1 cellular context compared by ENCODE assay signal in the genomic region with DNA sequence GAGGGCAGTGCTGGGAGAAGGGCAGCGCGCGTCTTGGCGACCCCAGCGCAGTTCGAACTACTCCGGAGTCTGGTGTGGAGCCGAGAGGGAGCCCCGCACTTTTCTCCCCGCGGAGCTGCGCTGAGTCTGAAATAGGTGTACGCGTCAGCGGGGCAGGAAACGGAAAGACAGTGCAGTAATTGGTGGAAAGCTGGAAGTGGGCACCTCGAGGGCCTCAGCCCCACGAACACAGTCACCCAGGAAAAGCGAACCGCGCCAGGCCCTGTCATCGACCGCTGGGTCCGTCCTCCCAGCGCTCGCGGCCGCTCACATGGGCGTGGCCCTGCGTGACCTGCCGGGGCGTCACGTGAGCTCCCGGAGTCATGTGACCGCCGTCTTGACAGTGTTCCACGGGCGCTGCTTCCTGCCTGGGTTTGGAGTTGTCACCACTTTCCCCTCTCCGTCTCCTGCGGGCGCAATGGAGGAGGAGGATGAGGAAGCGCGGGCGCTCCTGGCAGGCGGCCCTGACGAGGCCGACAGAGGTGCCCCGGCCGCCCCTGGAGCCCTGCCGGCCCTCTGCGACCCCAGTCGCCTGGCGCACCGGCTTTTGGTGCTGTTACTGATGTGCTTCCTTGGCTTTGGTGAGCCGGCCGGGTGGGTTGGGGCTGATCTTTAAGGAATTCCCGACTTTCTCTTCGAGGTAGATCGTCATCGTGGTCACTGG.
TF ChIP-seq lines count a peak whose summit lies in the region.

A gene with protein sequence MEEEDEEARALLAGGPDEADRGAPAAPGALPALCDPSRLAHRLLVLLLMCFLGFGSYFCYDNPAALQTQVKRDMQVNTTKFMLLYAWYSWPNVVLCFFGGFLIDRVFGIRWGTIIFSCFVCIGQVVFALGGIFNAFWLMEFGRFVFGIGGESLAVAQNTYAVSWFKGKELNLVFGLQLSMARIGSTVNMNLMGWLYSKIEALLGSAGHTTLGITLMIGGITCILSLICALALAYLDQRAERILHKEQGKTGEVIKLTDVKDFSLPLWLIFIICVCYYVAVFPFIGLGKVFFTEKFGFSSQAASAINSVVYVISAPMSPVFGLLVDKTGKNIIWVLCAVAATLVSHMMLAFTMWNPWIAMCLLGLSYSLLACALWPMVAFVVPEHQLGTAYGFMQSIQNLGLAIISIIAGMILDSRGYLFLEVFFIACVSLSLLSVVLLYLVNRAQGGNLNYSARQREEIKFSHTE (plus strand): TSS at position 359 of the 703 bp plus-strand sequence. CDS start 99 bp downstream, at position 458.

TF ChIP-seq in K562, 482 proteins besides CTCF, POLR2A, EP300 and RAD21 (continued from another document and continues in another):
- TF ChIP-seq, protein P1, sequence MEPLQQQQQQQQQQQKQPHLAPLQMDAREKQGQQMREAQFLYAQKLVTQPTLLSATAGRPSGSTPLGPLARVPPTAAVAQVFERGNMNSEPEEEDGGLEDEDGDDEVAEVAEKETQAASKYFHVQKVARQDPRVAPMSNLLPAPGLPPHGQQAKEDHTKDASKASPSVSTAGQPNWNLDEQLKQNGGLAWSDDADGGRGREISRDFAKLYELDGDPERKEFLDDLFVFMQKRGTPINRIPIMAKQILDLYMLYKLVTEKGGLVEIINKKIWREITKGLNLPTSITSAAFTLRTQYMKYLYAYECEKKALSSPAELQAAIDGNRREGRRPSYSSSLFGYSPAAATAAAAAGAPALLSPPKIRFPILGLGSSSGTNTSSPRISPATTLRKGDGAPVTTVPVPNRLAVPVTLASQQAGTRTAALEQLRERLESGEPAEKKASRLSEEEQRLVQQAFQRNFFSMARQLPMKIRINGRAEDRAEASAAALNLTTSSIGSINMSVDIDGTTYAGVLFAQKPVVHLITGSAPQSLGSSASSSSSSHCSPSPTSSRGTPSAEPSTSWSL (CRISPR knock-in tag; IDR thresholded peaks at IDR 0.05; ENCODE audit: borderline replicate concordance), result no peak
- TF ChIP-seq ZNF551 (CRISPR knock-in tag; IDR thresholded peaks at IDR 0.05) (no peak), POLR2AphosphoS2 (IDR thresholded peaks at IDR 0.05; ENCODE audit: low read length) (no peak), ZNF23 (CRISPR knock-in tag; IDR thresholded peaks at IDR 0.05) (no peak), MCM7 (IDR thresholded peaks at IDR 0.05) (no peak), ZNF696 (CRISPR knock-in tag; conservative IDR thresholded peaks at IDR 0.05) (no peak), MIER1 (IDR thresholded peaks at IDR 0.05; ENCODE audit: low read depth) (no peak), SMAD3 (CRISPR knock-in tag; conservative IDR thresholded peaks at IDR 0.05) (no peak), HNRNPH1 (optimal IDR thresholded peaks at IDR 0.05; ENCODE audit: low read depth, low read length) (no peak), ARNT (IDR thresholded peaks at IDR 0.05) (no peak), CREB1 (IDR thresholded peaks at IDR 0.05) (peak; percentile 54), CREB1 (CRISPR knock-in tag; IDR thresholded peaks at IDR 0.05) (peak; percentile 35; the same call in 1 of the 2 replicates), ZNF384 (IDR thresholded peaks at IDR 0.05; ENCODE audit: low read depth, low read length) (no peak), SAFB2 (IDR thresholded peaks at IDR 0.05; ENCODE audit: borderline replicate concordance, low read depth, low read length, severe bottlenecking) (no peak), CBX1 (IDR thresholded peaks at IDR 0.05; ENCODE audit: low read depth) (peak; percentile 78; the same call in 1 of the 2 replicates), GATAD2A (IDR thresholded peaks at IDR 0.05) (no peak), TSC22D4 (tag; IDR thresholded peaks at IDR 0.05) (no peak), ZNF436 (CRISPR knock-in tag; IDR thresholded peaks at IDR 0.05) (no peak), POU5F1 (IDR thresholded peaks at IDR 0.05; ENCODE audit: borderline replicate concordance, low read depth, low read length, partially characterized antibody) (no peak), POLR3G (IDR thresholded peaks at IDR 0.05; ENCODE audit: extremely low read depth, insufficient read length, insufficient replicate concordance) (no peak), HNRNPLL (IDR thresholded peaks at IDR 0.05; ENCODE audit: low read depth, low read length, poor library complexity, severe bottlenecking) (no peak)
- TF ChIP-seq, protein P2, sequence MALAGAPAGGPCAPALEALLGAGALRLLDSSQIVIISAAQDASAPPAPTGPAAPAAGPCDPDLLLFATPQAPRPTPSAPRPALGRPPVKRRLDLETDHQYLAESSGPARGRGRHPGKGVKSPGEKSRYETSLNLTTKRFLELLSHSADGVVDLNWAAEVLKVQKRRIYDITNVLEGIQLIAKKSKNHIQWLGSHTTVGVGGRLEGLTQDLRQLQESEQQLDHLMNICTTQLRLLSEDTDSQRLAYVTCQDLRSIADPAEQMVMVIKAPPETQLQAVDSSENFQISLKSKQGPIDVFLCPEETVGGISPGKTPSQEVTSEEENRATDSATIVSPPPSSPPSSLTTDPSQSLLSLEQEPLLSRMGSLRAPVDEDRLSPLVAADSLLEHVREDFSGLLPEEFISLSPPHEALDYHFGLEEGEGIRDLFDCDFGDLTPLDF (CRISPR knock-in tag; IDR thresholded peaks at IDR 0.05), result no peak
- TF ChIP-seq, protein P3, sequence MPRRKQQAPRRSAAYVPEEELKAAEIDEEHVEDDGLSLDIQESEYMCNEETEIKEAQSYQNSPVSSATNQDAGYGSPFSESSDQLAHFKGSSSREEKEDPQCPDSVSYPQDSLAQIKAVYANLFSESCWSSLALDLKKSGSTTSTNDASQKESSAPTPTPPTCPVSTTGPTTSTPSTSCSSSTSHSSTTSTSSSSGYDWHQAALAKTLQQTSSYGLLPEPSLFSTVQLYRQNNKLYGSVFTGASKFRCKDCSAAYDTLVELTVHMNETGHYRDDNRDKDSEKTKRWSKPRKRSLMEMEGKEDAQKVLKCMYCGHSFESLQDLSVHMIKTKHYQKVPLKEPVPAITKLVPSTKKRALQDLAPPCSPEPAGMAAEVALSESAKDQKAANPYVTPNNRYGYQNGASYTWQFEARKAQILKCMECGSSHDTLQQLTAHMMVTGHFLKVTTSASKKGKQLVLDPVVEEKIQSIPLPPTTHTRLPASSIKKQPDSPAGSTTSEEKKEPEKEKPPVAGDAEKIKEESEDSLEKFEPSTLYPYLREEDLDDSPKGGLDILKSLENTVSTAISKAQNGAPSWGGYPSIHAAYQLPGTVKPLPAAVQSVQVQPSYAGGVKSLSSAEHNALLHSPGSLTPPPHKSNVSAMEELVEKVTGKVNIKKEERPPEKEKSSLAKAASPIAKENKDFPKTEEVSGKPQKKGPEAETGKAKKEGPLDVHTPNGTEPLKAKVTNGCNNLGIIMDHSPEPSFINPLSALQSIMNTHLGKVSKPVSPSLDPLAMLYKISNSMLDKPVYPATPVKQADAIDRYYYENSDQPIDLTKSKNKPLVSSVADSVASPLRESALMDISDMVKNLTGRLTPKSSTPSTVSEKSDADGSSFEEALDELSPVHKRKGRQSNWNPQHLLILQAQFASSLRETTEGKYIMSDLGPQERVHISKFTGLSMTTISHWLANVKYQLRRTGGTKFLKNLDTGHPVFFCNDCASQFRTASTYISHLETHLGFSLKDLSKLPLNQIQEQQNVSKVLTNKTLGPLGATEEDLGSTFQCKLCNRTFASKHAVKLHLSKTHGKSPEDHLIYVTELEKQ (CRISPR knock-in tag; IDR thresholded peaks at IDR 0.05), result no peak
- TF ChIP-seq, protein P4, sequence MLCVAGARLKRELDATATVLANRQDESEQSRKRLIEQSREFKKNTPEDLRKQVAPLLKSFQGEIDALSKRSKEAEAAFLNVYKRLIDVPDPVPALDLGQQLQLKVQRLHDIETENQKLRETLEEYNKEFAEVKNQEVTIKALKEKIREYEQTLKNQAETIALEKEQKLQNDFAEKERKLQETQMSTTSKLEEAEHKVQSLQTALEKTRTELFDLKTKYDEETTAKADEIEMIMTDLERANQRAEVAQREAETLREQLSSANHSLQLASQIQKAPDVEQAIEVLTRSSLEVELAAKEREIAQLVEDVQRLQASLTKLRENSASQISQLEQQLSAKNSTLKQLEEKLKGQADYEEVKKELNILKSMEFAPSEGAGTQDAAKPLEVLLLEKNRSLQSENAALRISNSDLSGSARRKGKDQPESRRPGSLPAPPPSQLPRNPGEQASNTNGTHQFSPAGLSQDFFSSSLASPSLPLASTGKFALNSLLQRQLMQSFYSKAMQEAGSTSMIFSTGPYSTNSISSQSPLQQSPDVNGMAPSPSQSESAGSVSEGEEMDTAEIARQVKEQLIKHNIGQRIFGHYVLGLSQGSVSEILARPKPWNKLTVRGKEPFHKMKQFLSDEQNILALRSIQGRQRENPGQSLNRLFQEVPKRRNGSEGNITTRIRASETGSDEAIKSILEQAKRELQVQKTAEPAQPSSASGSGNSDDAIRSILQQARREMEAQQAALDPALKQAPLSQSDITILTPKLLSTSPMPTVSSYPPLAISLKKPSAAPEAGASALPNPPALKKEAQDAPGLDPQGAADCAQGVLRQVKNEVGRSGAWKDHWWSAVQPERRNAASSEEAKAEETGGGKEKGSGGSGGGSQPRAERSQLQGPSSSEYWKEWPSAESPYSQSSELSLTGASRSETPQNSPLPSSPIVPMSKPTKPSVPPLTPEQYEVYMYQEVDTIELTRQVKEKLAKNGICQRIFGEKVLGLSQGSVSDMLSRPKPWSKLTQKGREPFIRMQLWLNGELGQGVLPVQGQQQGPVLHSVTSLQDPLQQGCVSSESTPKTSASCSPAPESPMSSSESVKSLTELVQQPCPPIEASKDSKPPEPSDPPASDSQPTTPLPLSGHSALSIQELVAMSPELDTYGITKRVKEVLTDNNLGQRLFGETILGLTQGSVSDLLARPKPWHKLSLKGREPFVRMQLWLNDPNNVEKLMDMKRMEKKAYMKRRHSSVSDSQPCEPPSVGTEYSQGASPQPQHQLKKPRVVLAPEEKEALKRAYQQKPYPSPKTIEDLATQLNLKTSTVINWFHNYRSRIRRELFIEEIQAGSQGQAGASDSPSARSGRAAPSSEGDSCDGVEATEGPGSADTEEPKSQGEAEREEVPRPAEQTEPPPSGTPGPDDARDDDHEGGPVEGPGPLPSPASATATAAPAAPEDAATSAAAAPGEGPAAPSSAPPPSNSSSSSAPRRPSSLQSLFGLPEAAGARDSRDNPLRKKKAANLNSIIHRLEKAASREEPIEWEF (CRISPR knock-in tag; IDR thresholded peaks at IDR 0.05), result no peak
- TF ChIP-seq, protein P5, sequence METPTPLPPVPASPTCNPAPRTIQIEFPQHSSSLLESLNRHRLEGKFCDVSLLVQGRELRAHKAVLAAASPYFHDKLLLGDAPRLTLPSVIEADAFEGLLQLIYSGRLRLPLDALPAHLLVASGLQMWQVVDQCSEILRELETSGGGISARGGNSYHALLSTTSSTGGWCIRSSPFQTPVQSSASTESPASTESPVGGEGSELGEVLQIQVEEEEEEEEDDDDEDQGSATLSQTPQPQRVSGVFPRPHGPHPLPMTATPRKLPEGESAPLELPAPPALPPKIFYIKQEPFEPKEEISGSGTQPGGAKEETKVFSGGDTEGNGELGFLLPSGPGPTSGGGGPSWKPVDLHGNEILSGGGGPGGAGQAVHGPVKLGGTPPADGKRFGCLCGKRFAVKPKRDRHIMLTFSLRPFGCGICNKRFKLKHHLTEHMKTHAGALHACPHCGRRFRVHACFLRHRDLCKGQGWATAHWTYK (CRISPR knock-in tag; IDR thresholded peaks at IDR 0.05), result 0 out of 2 replicates have a peak, but pooled peaks have one; percentile 6
- TF ChIP-seq, protein P6, sequence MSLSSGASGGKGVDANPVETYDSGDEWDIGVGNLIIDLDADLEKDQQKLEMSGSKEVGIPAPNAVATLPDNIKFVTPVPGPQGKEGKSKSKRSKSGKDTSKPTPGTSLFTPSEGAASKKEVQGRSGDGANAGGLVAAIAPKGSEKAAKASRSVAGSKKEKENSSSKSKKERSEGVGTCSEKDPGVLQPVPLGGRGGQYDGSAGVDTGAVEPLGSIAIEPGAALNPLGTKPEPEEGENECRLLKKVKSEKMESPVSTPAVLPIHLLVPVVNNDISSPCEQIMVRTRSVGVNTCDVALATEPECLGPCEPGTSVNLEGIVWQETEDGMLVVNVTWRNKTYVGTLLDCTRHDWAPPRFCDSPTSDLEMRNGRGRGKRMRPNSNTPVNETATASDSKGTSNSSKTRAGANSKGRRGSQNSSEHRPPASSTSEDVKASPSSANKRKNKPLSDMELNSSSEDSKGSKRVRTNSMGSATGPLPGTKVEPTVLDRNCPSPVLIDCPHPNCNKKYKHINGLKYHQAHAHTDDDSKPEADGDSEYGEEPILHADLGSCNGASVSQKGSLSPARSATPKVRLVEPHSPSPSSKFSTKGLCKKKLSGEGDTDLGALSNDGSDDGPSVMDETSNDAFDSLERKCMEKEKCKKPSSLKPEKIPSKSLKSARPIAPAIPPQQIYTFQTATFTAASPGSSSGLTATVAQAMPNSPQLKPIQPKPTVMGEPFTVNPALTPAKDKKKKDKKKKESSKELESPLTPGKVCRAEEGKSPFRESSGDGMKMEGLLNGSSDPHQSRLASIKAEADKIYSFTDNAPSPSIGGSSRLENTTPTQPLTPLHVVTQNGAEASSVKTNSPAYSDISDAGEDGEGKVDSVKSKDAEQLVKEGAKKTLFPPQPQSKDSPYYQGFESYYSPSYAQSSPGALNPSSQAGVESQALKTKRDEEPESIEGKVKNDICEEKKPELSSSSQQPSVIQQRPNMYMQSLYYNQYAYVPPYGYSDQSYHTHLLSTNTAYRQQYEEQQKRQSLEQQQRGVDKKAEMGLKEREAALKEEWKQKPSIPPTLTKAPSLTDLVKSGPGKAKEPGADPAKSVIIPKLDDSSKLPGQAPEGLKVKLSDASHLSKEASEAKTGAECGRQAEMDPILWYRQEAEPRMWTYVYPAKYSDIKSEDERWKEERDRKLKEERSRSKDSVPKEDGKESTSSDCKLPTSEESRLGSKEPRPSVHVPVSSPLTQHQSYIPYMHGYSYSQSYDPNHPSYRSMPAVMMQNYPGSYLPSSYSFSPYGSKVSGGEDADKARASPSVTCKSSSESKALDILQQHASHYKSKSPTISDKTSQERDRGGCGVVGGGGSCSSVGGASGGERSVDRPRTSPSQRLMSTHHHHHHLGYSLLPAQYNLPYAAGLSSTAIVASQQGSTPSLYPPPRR (CRISPR knock-in tag; IDR thresholded peaks at IDR 0.05; ENCODE audit: borderline replicate concordance), result no peak
- TF ChIP-seq, protein P7, sequence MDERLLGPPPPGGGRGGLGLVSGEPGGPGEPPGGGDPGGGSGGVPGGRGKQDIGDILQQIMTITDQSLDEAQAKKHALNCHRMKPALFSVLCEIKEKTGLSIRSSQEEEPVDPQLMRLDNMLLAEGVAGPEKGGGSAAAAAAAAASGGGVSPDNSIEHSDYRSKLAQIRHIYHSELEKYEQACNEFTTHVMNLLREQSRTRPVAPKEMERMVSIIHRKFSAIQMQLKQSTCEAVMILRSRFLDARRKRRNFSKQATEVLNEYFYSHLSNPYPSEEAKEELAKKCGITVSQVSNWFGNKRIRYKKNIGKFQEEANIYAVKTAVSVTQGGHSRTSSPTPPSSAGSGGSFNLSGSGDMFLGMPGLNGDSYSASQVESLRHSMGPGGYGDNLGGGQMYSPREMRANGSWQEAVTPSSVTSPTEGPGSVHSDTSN (CRISPR knock-in tag; IDR thresholded peaks at IDR 0.05; ENCODE audit: low read depth), result no peak
- TF ChIP-seq, protein P7 (tag; conservative IDR thresholded peaks at IDR 0.05; ENCODE audit: low read depth), result no peak
